8 cellular contexts compared by ENCODE assay signal in the genomic region with DNA sequence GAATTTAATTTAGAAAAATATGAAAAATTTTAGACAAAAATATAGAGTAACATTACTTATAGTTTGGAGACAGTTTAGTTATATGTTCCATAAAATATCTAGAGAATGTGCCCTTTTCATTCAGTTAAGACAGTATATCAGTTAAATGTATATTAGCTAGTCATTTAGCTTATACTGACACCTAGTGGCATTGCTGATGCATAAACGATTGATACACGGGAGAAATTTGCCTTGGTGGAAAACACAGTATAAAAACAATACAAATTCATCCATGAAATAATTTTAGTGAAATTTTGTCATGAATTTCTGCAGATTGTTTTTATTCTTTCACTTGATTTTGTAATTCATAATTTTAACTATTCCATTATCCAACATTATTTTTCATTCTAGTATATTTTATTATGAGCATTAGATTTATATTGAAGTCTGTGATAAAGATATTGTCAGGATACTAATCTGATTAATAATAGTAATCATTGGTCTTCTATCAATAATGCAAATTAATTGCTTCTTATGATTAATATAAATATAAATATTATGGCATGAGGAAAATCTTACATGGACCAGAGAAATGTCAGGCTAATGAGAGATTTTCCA.
A peak's percentile ranks its signal among the peaks of the same experiment; 100 is the strongest.
DNase-seq lines count a peak whose midpoint lies in the region; ATAC-seq and TF ChIP-seq lines count a peak whose summit lies in the region.

No MANE protein-coding gene starts in this region.

- intact Hi-C loops in Caco-2 (cut with micrococcal nuclease; ENCODE audit: unreplicated experiment) = loop anchor here (1.0 to 10.0 kb wide), 4 partner anchors 228 to 599 kb away; no protein-coding TSS in a partner anchor

- BruUV-seq in Caco-2 (replicated peaks; lab: Mats Ljungman, UMichigan) = no TSS peak

- no peaks in the 10 kb centered on the region for H3K27me3 ChIP-seq in Caco-2 (replicated peaks; ENCODE audit: control insufficient read depth, insufficient read depth, low read length)

- H3K27ac ChIP-seq in coronary artery = no peak overlapping the region

- no peak overlapping the region for H3K4me3 ChIP-seq in Caco-2 (ENCODE audit: low read depth, low read length)
- H3K4me3 ChIP-seq in coronary artery = no peak overlapping the region

- no peaks in the 10 kb centered on the region for H3K36me3 Mint-ChIP-seq in Caco-2 (ENCODE audit: insufficient read depth, unreplicated experiment)
- H3K36me3 Mint-ChIP-seq in nephron progenitor cell (ENCODE audit: low read depth) = no peaks in the 10 kb centered on the region
- no peaks in the 10 kb centered on the region for H3K36me3 Mint-ChIP-seq in activated T-cell treated with anti-CD3 and anti-CD28 coated beads, Interleukin-2, amount 50 U/mL, for 24 hours (ENCODE audit: low read depth)

- DNase-seq in Caco-2 (no peak), NCI-H82 (lab: John Stamatoyannopoulos, UW) (peak; percentile 66), coronary artery (ENCODE audit: low spot score) (no peak), nephron progenitor cell (no peak), epidermal melanocyte (ENCODE audit: insufficient read length, low spot score) (no peak)
- no peak for DNase-seq in activated T-cell treated with anti-CD3 and anti-CD28 coated beads, Interleukin-2, amount 50 U/mL, for 24 hours

- ATAC-seq in GM19324 (IDR thresholded peaks at IDR 0.05; ENCODE audit: low FRiP score, unreplicated experiment) (peak; percentile 53), HG03439 (IDR thresholded peaks at IDR 0.05; ENCODE audit: unreplicated experiment) (peak; percentile 84)

- H3K4me3 Mint-ChIP-seq in Caco-2 (ENCODE audit: unreplicated experiment) = no peak overlapping the region
- H3K4me3 Mint-ChIP-seq in nephron progenitor cell = no peak overlapping the region
- no peak overlapping the region for H3K4me3 Mint-ChIP-seq in activated T-cell treated with anti-CD3 and anti-CD28 coated beads, Interleukin-2, amount 50 U/mL, for 24 hours

- no peaks in the 10 kb centered on the region for H3K36me3 ChIP-seq in Caco-2 (ENCODE audit: control insufficient read depth, insufficient read depth, low read length)

- H3K4me1 ChIP-seq in Caco-2 = no peaks in the 10 kb centered on the region

- CTCF ChIA-PET in Caco-2 (lab: Charles Lee) = interaction anchor here (0.7 to 1.4 kb wide), 5 partner anchors 228 to 599 kb away, joined by 3 to 12 read pairs (median 5); no protein-coding TSS in a partner anchor

- H3K27ac Mint-ChIP-seq in Caco-2 (ENCODE audit: unreplicated experiment) (no peak overlapping the region), nephron progenitor cell (no peak overlapping the region)
- no peak overlapping the region for H3K27ac Mint-ChIP-seq in activated T-cell treated with anti-CD3 and anti-CD28 coated beads, Interleukin-2, amount 50 U/mL, for 24 hours

- H3K27me3 Mint-ChIP-seq in Caco-2 (ENCODE audit: insufficient read depth, unreplicated experiment) = no peaks in the 10 kb centered on the region
- H3K27me3 Mint-ChIP-seq in nephron progenitor cell (ENCODE audit: low read depth, poor library complexity) = peaks cover 6% of the 10 kb centered on the region
- no peaks in the 10 kb centered on the region for H3K27me3 Mint-ChIP-seq in activated T-cell treated with anti-CD3 and anti-CD28 coated beads, Interleukin-2, amount 50 U/mL, for 24 hours

- POLR2A ChIA-PET in Caco-2 (lab: Charles Lee) = no interaction called here

- no peaks in the 10 kb centered on the region for H3K9me3 ChIP-seq in Caco-2

- H3K4me1 Mint-ChIP-seq in Caco-2 (ENCODE audit: low read depth, unreplicated experiment) (peaks cover 8% of the 10 kb centered on the region), nephron progenitor cell (no peaks in the 10 kb centered on the region)
- no peaks in the 10 kb centered on the region for H3K4me1 Mint-ChIP-seq in activated T-cell treated with anti-CD3 and anti-CD28 coated beads, Interleukin-2, amount 50 U/mL, for 24 hours (ENCODE audit: low read depth)

- H3K9me3 Mint-ChIP-seq in Caco-2 (ENCODE audit: unreplicated experiment) = no peaks in the 10 kb centered on the region
- no peaks in the 10 kb centered on the region for H3K9me3 Mint-ChIP-seq in nephron progenitor cell
- H3K9me3 Mint-ChIP-seq in activated T-cell treated with anti-CD3 and anti-CD28 coated beads, Interleukin-2, amount 50 U/mL, for 24 hours = no peaks in the 10 kb centered on the region

- TF ChIP-seq CTCF in Caco-2 (IDR thresholded peaks at IDR 0.05; ENCODE audit: insufficient read depth in 1 of 2, low read depth in 1 of 2, low read length in 1 of 2, severe bottlenecking in 1 of 2, unreplicated experiment in 1 of 2) (peak; percentile 46 to 61), coronary artery (IDR thresholded peaks at IDR 0.05) (peak; percentile 50), nephron progenitor cell (IDR thresholded peaks at IDR 0.05) (peak; percentile 85)
